8 cellular contexts compared by ENCODE assay signal in genomic region chr3:157175678-157176077, GRCh38. TPM values are rescaled to one million over a fixed set of nuclear protein-coding genes. Genes with fewer than 3 reads are reported as not detected.
A peak's percentile ranks its signal among the peaks of the same experiment; 100 is the strongest.
DNase-seq lines count a peak whose midpoint lies in the region; TF ChIP-seq lines count a peak whose summit lies in the region.

No MANE protein-coding gene starts in this region.

- no peaks in the 10 kb centered on the region for H3K9me3 ChIP-seq in WERI-Rb-1 (ENCODE audit: severe bottlenecking)

- H3K27me3 ChIP-seq in WERI-Rb-1 (ENCODE audit: insufficient read depth, low read depth, severe bottlenecking) = no peaks in the 10 kb centered on the region

- H3K4me1 Mint-ChIP-seq in nephron = peaks cover 26% of the 10 kb centered on the region

- H3K27ac ChIP-seq in WERI-Rb-1 = peak overlapping the region; percentile 52

- peak overlapping the region; percentile 71 for H3K4me3 ChIP-seq in HFF-Myc (replicated peaks; ENCODE audit: low read depth, low read length)
- H3K4me3 ChIP-seq in WERI-Rb-1 (ENCODE audit: low read depth, low read length) = peak overlapping the region; percentile 97
- peak overlapping the region; percentile 87 for H3K4me3 ChIP-seq in fibroblast of mammary gland (ENCODE audit: control insufficient read depth, low read depth, low read length)

- peaks cover 26% of the 10 kb centered on the region for H3K36me3 Mint-ChIP-seq in nephron (ENCODE audit: low read depth)

- no peaks in the 10 kb centered on the region for H3K27me3 Mint-ChIP-seq in nephron (ENCODE audit: low read depth)

- no peaks in the 10 kb centered on the region for H3K36me3 ChIP-seq in WERI-Rb-1

- peaks cover 16% of the 10 kb centered on the region for H3K9me3 Mint-ChIP-seq in nephron

- TF ChIP-seq CTCF in HFF-Myc (IDR thresholded peaks at IDR 0.05; ENCODE audit: low read depth, low read length, missing control alignments) (no peak), WERI-Rb-1 (IDR thresholded peaks at IDR 0.05; ENCODE audit: low read depth, low read length) (no peak), fibroblast of mammary gland (conservative IDR thresholded peaks at IDR 0.05; ENCODE audit: control insufficient read depth, insufficient read depth, low read depth, low read length) (no peak), nephron (IDR thresholded peaks at IDR 0.05; ENCODE audit: unreplicated experiment in 3 of 3) (no peak)

- DNase-seq in CD1c-positive myeloid dendritic cell (ENCODE audit: extremely low spot score) = peak; percentile 72
- DNase-seq in HFF-Myc (ENCODE audit: extremely low read depth, low read depth) = no peak
- no peak for DNase-seq in WERI-Rb-1
- no peak for DNase-seq in fibroblast of mammary gland (ENCODE audit: low read depth)
- no peak for DNase-seq in mucosa of gallbladder (ENCODE audit: low spot score)
- DNase-seq in KG1 (lab: John Stamatoyannopoulos, UW) = no peak
- DNase-seq in NCI-H187 treated with DMSO at 0.1 percent for 48 hours (lab: John Stamatoyannopoulos, UW) = no peak

- H3K27ac Mint-ChIP-seq in nephron = peak overlapping the region; percentile 96 to 97 (median 97)

- H3K4me3 Mint-ChIP-seq in nephron = peak overlapping the region; percentile 91 to 94 (median 92)

RNA-seq across cellular contexts. Expression of gene CCNL1, which starts 15.7 kb away (rescaled TPM):
- 96.7 TPM for total RNA-seq in mucosa of gallbladder
